In genomic region chr2:130203150-130203549, GRCh38 we compare ENCODE assay signal across 4 cellular contexts. TPM values are rescaled to one million over a fixed set of nuclear protein-coding genes. Genes with fewer than 3 reads are reported as not detected.
"Had no signal": no experiment of that assay in that cellular context is flagged by ENCODE, and none has a peak within 500 bp of the region (broad histone marks: within the 10 kb centered on the region; RNA-seq: fewer than 3 reads in every experiment).

No MANE protein-coding gene starts in this region.

RNA-seq across cellular contexts. Expression of gene TUBA3E, which starts 4.9 kb away (rescaled TPM):
- total RNA-seq: NCI-H460, PC-9, Peyer's patch, SJCRH30 had no signal
